1 cellular context compared by ENCODE assay signal in the genomic region with DNA sequence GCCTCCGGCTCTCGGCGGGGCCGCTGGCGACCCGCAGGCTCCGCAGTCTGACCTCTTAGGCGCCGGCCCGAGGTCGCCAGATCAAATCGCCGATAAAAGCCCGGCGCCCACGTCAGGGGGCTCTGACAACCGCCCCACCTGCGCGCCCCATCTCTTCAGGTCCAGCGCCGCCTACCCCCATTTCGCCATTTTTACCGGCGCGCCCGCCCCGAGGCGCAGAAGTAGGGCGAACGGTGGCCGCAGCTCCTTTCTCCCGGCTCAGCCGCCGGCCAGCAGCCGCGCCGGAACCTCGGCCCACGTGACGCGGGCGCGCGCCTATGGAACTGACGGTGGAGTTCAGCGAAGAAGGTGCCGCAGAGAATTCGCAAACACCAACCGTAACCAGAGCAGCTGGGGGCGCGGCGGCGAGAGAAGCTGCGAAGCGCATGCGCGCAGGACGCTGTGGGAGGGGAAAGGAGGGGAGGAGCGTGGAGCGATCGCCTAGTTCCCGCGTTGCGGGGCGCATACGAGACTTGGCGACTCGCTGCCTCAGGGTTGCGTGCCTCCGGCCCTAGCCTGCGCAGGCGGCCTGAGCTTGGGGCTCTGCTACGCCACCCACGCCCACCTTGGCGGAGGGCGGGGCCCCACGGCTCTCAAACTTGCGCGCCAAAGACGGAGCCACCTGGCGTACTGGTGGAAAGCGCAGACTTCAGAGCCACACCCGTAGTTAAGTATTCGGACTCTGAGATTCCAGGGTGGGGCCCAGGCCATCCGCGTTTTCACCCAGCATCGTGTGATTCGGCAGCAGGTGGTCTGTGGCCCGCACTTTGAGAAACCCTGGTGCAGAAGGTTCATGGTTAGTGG.
TF ChIP-seq lines count a peak whose summit lies in the region.

A gene with protein sequence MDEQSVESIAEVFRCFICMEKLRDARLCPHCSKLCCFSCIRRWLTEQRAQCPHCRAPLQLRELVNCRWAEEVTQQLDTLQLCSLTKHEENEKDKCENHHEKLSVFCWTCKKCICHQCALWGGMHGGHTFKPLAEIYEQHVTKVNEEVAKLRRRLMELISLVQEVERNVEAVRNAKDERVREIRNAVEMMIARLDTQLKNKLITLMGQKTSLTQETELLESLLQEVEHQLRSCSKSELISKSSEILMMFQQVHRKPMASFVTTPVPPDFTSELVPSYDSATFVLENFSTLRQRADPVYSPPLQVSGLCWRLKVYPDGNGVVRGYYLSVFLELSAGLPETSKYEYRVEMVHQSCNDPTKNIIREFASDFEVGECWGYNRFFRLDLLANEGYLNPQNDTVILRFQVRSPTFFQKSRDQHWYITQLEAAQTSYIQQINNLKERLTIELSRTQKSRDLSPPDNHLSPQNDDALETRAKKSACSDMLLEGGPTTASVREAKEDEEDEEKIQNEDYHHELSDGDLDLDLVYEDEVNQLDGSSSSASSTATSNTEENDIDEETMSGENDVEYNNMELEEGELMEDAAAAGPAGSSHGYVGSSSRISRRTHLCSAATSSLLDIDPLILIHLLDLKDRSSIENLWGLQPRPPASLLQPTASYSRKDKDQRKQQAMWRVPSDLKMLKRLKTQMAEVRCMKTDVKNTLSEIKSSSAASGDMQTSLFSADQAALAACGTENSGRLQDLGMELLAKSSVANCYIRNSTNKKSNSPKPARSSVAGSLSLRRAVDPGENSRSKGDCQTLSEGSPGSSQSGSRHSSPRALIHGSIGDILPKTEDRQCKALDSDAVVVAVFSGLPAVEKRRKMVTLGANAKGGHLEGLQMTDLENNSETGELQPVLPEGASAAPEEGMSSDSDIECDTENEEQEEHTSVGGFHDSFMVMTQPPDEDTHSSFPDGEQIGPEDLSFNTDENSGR (minus strand): TSS at position 418 of the 843 bp plus-strand sequence. CDS start 419 bp downstream, outside the sequence.

TF ChIP-seq in K562, 482 proteins besides CTCF, POLR2A, EP300 and RAD21 (continued from another document and continues in another):
- TF ChIP-seq, protein P1, sequence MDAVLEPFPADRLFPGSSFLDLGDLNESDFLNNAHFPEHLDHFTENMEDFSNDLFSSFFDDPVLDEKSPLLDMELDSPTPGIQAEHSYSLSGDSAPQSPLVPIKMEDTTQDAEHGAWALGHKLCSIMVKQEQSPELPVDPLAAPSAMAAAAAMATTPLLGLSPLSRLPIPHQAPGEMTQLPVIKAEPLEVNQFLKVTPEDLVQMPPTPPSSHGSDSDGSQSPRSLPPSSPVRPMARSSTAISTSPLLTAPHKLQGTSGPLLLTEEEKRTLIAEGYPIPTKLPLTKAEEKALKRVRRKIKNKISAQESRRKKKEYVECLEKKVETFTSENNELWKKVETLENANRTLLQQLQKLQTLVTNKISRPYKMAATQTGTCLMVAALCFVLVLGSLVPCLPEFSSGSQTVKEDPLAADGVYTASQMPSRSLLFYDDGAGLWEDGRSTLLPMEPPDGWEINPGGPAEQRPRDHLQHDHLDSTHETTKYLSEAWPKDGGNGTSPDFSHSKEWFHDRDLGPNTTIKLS (IDR thresholded peaks at IDR 0.05; ENCODE audit: borderline replicate concordance, low read depth): peak; percentile 88
- TF ChIP-seq FOXJ3 (CRISPR knock-in tag; IDR thresholded peaks at IDR 0.05) (no peak), MEF2D (tag; conservative IDR thresholded peaks at IDR 0.05; ENCODE audit: low read depth) (0 out of 2 replicates have a peak, but pooled peaks have one; percentile 7), ELF4 (CRISPR knock-in tag; IDR thresholded peaks at IDR 0.05) (no peak), HDGF (IDR thresholded peaks at IDR 0.05) (no peak)
- TF ChIP-seq, protein P2, sequence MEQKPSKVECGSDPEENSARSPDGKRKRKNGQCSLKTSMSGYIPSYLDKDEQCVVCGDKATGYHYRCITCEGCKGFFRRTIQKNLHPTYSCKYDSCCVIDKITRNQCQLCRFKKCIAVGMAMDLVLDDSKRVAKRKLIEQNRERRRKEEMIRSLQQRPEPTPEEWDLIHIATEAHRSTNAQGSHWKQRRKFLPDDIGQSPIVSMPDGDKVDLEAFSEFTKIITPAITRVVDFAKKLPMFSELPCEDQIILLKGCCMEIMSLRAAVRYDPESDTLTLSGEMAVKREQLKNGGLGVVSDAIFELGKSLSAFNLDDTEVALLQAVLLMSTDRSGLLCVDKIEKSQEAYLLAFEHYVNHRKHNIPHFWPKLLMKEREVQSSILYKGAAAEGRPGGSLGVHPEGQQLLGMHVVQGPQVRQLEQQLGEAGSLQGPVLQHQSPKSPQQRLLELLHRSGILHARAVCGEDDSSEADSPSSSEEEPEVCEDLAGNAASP (IDR thresholded peaks at IDR 0.05): no peak
- TF ChIP-seq, protein P3, sequence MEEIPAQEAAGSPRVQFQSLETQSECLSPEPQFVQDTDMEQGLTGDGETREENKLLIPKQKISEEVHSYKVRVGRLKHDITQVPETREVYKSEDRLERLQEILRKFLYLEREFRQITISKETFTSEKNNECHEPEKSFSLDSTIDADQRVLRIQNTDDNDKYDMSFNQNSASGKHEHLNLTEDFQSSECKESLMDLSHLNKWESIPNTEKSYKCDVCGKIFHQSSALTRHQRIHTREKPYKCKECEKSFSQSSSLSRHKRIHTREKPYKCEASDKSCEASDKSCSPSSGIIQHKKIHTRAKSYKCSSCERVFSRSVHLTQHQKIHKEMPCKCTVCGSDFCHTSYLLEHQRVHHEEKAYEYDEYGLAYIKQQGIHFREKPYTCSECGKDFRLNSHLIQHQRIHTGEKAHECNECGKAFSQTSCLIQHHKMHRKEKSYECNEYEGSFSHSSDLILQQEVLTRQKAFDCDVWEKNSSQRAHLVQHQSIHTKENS (CRISPR knock-in tag; IDR thresholded peaks at IDR 0.05): no peak
- TF ChIP-seq, protein P4, sequence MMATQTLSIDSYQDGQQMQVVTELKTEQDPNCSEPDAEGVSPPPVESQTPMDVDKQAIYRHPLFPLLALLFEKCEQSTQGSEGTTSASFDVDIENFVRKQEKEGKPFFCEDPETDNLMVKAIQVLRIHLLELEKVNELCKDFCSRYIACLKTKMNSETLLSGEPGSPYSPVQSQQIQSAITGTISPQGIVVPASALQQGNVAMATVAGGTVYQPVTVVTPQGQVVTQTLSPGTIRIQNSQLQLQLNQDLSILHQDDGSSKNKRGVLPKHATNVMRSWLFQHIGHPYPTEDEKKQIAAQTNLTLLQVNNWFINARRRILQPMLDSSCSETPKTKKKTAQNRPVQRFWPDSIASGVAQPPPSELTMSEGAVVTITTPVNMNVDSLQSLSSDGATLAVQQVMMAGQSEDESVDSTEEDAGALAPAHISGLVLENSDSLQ (IDR thresholded peaks at IDR 0.05): no peak
- TF ChIP-seq, protein P5, sequence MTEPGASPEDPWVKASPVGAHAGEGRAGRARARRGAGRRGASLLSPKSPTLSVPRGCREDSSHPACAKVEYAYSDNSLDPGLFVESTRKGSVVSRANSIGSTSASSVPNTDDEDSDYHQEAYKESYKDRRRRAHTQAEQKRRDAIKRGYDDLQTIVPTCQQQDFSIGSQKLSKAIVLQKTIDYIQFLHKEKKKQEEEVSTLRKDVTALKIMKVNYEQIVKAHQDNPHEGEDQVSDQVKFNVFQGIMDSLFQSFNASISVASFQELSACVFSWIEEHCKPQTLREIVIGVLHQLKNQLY (CRISPR knock-in tag; conservative IDR thresholded peaks at IDR 0.05): no peak
- TF ChIP-seq, protein P6, sequence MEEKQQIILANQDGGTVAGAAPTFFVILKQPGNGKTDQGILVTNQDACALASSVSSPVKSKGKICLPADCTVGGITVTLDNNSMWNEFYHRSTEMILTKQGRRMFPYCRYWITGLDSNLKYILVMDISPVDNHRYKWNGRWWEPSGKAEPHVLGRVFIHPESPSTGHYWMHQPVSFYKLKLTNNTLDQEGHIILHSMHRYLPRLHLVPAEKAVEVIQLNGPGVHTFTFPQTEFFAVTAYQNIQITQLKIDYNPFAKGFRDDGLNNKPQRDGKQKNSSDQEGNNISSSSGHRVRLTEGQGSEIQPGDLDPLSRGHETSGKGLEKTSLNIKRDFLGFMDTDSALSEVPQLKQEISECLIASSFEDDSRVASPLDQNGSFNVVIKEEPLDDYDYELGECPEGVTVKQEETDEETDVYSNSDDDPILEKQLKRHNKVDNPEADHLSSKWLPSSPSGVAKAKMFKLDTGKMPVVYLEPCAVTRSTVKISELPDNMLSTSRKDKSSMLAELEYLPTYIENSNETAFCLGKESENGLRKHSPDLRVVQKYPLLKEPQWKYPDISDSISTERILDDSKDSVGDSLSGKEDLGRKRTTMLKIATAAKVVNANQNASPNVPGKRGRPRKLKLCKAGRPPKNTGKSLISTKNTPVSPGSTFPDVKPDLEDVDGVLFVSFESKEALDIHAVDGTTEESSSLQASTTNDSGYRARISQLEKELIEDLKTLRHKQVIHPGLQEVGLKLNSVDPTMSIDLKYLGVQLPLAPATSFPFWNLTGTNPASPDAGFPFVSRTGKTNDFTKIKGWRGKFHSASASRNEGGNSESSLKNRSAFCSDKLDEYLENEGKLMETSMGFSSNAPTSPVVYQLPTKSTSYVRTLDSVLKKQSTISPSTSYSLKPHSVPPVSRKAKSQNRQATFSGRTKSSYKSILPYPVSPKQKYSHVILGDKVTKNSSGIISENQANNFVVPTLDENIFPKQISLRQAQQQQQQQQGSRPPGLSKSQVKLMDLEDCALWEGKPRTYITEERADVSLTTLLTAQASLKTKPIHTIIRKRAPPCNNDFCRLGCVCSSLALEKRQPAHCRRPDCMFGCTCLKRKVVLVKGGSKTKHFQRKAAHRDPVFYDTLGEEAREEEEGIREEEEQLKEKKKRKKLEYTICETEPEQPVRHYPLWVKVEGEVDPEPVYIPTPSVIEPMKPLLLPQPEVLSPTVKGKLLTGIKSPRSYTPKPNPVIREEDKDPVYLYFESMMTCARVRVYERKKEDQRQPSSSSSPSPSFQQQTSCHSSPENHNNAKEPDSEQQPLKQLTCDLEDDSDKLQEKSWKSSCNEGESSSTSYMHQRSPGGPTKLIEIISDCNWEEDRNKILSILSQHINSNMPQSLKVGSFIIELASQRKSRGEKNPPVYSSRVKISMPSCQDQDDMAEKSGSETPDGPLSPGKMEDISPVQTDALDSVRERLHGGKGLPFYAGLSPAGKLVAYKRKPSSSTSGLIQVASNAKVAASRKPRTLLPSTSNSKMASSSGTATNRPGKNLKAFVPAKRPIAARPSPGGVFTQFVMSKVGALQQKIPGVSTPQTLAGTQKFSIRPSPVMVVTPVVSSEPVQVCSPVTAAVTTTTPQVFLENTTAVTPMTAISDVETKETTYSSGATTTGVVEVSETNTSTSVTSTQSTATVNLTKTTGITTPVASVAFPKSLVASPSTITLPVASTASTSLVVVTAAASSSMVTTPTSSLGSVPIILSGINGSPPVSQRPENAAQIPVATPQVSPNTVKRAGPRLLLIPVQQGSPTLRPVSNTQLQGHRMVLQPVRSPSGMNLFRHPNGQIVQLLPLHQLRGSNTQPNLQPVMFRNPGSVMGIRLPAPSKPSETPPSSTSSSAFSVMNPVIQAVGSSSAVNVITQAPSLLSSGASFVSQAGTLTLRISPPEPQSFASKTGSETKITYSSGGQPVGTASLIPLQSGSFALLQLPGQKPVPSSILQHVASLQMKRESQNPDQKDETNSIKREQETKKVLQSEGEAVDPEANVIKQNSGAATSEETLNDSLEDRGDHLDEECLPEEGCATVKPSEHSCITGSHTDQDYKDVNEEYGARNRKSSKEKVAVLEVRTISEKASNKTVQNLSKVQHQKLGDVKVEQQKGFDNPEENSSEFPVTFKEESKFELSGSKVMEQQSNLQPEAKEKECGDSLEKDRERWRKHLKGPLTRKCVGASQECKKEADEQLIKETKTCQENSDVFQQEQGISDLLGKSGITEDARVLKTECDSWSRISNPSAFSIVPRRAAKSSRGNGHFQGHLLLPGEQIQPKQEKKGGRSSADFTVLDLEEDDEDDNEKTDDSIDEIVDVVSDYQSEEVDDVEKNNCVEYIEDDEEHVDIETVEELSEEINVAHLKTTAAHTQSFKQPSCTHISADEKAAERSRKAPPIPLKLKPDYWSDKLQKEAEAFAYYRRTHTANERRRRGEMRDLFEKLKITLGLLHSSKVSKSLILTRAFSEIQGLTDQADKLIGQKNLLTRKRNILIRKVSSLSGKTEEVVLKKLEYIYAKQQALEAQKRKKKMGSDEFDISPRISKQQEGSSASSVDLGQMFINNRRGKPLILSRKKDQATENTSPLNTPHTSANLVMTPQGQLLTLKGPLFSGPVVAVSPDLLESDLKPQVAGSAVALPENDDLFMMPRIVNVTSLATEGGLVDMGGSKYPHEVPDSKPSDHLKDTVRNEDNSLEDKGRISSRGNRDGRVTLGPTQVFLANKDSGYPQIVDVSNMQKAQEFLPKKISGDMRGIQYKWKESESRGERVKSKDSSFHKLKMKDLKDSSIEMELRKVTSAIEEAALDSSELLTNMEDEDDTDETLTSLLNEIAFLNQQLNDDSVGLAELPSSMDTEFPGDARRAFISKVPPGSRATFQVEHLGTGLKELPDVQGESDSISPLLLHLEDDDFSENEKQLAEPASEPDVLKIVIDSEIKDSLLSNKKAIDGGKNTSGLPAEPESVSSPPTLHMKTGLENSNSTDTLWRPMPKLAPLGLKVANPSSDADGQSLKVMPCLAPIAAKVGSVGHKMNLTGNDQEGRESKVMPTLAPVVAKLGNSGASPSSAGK (IDR thresholded peaks at IDR 0.05): peak; percentile 93
- TF ChIP-seq, protein P7, sequence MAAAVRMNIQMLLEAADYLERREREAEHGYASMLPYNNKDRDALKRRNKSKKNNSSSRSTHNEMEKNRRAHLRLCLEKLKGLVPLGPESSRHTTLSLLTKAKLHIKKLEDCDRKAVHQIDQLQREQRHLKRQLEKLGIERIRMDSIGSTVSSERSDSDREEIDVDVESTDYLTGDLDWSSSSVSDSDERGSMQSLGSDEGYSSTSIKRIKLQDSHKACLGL (CRISPR knock-in tag; IDR thresholded peaks at IDR 0.05; ENCODE audit: borderline replicate concordance, poor library complexity, severe bottlenecking): peak; percentile 34
- TF ChIP-seq, protein P8, sequence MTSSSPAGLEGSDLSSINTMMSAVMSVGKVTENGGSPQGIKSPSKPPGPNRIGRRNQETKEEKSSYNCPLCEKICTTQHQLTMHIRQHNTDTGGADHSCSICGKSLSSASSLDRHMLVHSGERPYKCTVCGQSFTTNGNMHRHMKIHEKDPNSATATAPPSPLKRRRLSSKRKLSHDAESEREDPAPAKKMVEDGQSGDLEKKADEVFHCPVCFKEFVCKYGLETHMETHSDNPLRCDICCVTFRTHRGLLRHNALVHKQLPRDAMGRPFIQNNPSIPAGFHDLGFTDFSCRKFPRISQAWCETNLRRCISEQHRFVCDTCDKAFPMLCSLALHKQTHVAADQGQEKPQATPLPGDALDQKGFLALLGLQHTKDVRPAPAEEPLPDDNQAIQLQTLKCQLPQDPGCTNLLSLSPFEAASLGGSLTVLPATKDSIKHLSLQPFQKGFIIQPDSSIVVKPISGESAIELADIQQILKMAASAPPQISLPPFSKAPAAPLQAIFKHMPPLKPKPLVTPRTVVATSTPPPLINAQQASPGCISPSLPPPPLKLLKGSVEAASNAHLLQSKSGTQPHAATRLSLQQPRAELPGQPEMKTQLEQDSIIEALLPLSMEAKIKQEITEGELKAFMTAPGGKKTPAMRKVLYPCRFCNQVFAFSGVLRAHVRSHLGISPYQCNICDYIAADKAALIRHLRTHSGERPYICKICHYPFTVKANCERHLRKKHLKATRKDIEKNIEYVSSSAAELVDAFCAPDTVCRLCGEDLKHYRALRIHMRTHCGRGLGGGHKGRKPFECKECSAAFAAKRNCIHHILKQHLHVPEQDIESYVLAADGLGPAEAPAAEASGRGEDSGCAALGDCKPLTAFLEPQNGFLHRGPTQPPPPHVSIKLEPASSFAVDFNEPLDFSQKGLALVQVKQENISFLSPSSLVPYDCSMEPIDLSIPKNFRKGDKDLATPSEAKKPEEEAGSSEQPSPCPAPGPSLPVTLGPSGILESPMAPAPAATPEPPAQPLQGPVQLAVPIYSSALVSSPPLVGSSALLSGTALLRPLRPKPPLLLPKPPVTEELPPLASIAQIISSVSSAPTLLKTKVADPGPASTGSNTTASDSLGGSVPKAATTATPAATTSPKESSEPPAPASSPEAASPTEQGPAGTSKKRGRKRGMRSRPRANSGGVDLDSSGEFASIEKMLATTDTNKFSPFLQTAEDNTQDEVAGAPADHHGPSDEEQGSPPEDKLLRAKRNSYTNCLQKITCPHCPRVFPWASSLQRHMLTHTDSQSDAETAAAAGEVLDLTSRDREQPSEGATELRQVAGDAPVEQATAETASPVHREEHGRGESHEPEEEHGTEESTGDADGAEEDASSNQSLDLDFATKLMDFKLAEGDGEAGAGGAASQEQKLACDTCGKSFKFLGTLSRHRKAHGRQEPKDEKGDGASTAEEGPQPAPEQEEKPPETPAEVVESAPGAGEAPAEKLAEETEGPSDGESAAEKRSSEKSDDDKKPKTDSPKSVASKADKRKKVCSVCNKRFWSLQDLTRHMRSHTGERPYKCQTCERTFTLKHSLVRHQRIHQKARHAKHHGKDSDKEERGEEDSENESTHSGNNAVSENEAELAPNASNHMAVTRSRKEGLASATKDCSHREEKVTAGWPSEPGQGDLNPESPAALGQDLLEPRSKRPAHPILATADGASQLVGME (CRISPR knock-in tag; IDR thresholded peaks at IDR 0.05): peak; percentile 51; the same call in 1 of the 2 replicates
